ENCODE assay signal across 27 cellular contexts in the genomic region with DNA sequence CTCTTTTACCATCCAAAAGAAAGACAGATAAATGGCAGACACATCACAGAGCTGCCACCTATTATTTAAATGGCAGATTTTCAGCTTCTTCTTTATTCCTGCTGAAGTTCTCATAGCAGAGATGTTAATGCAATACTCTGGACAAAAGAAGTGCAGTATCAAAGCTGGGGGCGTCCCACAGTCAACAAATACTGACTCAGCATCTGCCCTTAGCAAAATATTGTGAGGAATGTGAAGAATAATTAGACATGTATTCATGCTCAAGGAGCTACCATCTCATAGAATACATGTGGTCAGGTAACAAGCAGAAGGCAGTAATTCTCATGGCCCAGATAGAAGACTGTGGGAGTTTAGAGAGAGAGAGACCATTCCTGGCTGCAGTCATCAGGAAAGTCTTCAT.
"Had no signal": no experiment of that assay in that cellular context is flagged by ENCODE, and none has a peak within 500 bp of the region (broad histone marks: within the 10 kb centered on the region; RNA-seq: fewer than 3 reads in every experiment).

No MANE protein-coding gene starts in this region.

- H3K4me3 ChIP-seq: coronary artery, esophagus squamous epithelium, gastrocnemius medialis, heart right ventricle, left lung, lower lobe of right lung, mucosa of descending colon had no signal

- ATAC-seq: effector memory CD8-positive, alpha-beta T cell; esophagus mucosa; gastrocnemius medialis; heart right ventricle; left cardiac atrium; left lung; left ventricle myocardium superior; lower lobe of right lung; mucosa of descending colon had no signal

- H3K9me3 ChIP-seq: gastrocnemius medialis had no signal

- DNase-seq: dermis blood vessel endothelial cell; effector CD8-positive, alpha-beta T cell; effector memory CD8-positive, alpha-beta T cell; endodermal cell; erythroblast; esophagus squamous epithelium; foreskin fibroblast; foreskin melanocyte; gastrocnemius medialis; glutamatergic neuron; head of caudate nucleus; heart right ventricle; hippocampal formation; left cardiac atrium; left lung; left ventricle myocardium superior; lower lobe of right lung; mesenchymal stem cell; mucosa of descending colon; naive B cell had no signal

- H3K27me3 ChIP-seq: esophagus squamous epithelium, gastrocnemius medialis, left lung had no signal

- H3K36me3 ChIP-seq: esophagus squamous epithelium, gastrocnemius medialis, heart right ventricle, left lung, lower lobe of right lung had no signal

- H3K27ac ChIP-seq: coronary artery, epithelial cell of prostate, esophagus squamous epithelium, gastrocnemius medialis, heart right ventricle, left lung, lower lobe of right lung had no signal

- H3K4me1 ChIP-seq: esophagus squamous epithelium, gastrocnemius medialis, heart right ventricle, left lung, lower lobe of right lung had no signal

- FAIRE-seq: colon, endometrium, islet of Langerhans, keratinocyte had no signal
